19 cellular contexts compared by ENCODE assay signal in the genomic region with DNA sequence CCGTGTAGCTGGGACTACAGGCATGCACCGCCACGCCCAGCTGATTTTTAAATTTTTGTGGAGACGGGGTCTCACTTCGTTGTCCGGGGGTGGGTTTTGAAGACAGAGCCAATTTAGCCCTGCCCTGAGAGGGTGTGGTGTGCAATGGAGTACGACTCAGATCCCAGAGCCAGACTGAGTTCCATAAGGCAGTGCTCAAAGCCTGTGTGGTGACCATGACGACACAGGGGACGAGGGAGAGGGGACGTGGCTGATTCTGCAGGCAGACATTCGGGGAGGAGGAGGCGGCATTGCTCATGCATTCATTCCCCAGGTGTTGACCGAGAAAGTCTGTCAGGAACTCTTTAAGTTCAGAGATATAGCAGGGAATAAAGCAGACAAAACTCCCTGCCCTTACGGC.
DNase-seq lines count a peak whose midpoint lies in the region; ATAC-seq and TF ChIP-seq lines count a peak whose summit lies in the region.
"Had no signal": no experiment of that assay in that cellular context is flagged by ENCODE, and none has a peak within 500 bp of the region (broad histone marks: within the 10 kb centered on the region; RNA-seq: fewer than 3 reads in every experiment).

No MANE protein-coding gene starts in this region.

- DNase-seq in kidney glomerular epithelial cell (lab: John Stamatoyannopoulos, UW) (peak; percentile 14), progenitor cell of endocrine pancreas (ENCODE audit: low spot score, unreplicated experiment) (no peak), left colon (no peak), CD14-positive monocyte (ENCODE audit: low spot score) (no peak), upper lobe of right lung (no peak), glomerular visceral epithelial cell (ENCODE audit: extremely low spot score) (no peak)
- DNase-seq: activated CD4-positive, alpha-beta memory T cell treated with anti-CD3 and anti-CD28 coated beads for 36 hours; activated naive CD4-positive, alpha-beta T cell treated with anti-CD3 and anti-CD28 coated beads, Interleukin-2, amount 10 ng/mL, durations not matched to agents 7 days and 5 days; activated T-cell treated with anti-CD3 and anti-CD28 coated beads for 4 hours; CD8-positive, alpha-beta memory T cell; DMS53; H7; NCI-H524 treated with DMSO at 0.1 percent for 48 hours; right lobe of liver; stimulated activated CD4-positive, alpha-beta T cell treated with anti-CD3 and anti-CD28 coated beads, Interleukin-2, amount 100 ng/mL, for 24 hours; stimulated activated naive CD8-positive, alpha-beta T cell treated with anti-CD3 and anti-CD28 coated beads, Interleukin-15, Interleukin-2, amounts not matched to agents 100 U/mL and 50 U/mL, for 24 hours had no signal

- peaks cover 96% of the 10 kb centered on the region for H3K4me1 ChIP-seq in BLaER1
- peaks cover 95% of the 10 kb centered on the region for H3K4me1 ChIP-seq in Loucy (ENCODE audit: insufficient read depth, low read length, poor library complexity, severe bottlenecking)
- peaks cover 83% of the 10 kb centered on the region for H3K4me1 ChIP-seq in upper lobe of right lung

- H3K4me3 Mint-ChIP-seq in progenitor cell of endocrine pancreas (ENCODE audit: low read depth) (no peak overlapping the region), CD14-positive monocyte (no peak overlapping the region)
- H3K4me3 Mint-ChIP-seq: activated CD4-positive, alpha-beta memory T cell treated with anti-CD3 and anti-CD28 coated beads for 36 hours; CD8-positive, alpha-beta memory T cell had no signal

- H3K27me3 ChIP-seq in BLaER1, result no peaks in the 10 kb centered on the region
- no peaks in the 10 kb centered on the region for H3K27me3 ChIP-seq in Loucy (ENCODE audit: insufficient read depth, low read length, poor library complexity, severe bottlenecking)
- no peaks in the 10 kb centered on the region for H3K27me3 ChIP-seq in upper lobe of right lung
- H3K27me3 ChIP-seq: ascending aorta, right lobe of liver had no signal

- peaks cover 33% of the 10 kb centered on the region for H3K36me3 ChIP-seq in BLaER1
- peaks cover 63% of the 10 kb centered on the region; the same call in 1 of the 2 replicates for H3K36me3 ChIP-seq in Loucy (ENCODE audit: insufficient read depth, low read length)
- peaks cover 14% of the 10 kb centered on the region for H3K36me3 ChIP-seq in upper lobe of right lung

- H3K27ac ChIP-seq in BLaER1 (peak overlapping the region; percentile 99), upper lobe of right lung (no peak overlapping the region)
- H3K27ac ChIP-seq: right lobe of liver had no signal

- no peaks in the 10 kb centered on the region for H3K27me3 Mint-ChIP-seq in progenitor cell of endocrine pancreas
- H3K27me3 Mint-ChIP-seq in CD14-positive monocyte (ENCODE audit: low read depth in 3 of 3), result peaks cover 0 to 3% (median 0%) of the 10 kb centered on the region in 3 donors
- H3K27me3 Mint-ChIP-seq: activated CD4-positive, alpha-beta memory T cell treated with anti-CD3 and anti-CD28 coated beads for 36 hours; activated naive CD4-positive, alpha-beta T cell treated with anti-CD3 and anti-CD28 coated beads, Interleukin-2, amount 10 ng/mL, durations not matched to agents 7 days and 5 days had no signal

- peaks cover 21% of the 10 kb centered on the region for H3K36me3 Mint-ChIP-seq in progenitor cell of endocrine pancreas (ENCODE audit: insufficient read depth)
- peaks cover 55 to 62% of the 10 kb centered on the region in 2 donors for H3K36me3 Mint-ChIP-seq in CD14-positive monocyte
- H3K36me3 Mint-ChIP-seq: activated CD4-positive, alpha-beta memory T cell treated with anti-CD3 and anti-CD28 coated beads for 36 hours had no signal

- TF ChIP-seq CTCF in Loucy (conservative IDR thresholded peaks at IDR 0.05; ENCODE audit: low read length) (no peak), progenitor cell of endocrine pancreas (IDR thresholded peaks at IDR 0.05; ENCODE audit: unreplicated experiment) (no peak), CD14-positive monocyte (IDR thresholded peaks at IDR 0.05) (no peak), upper lobe of right lung (IDR thresholded peaks at IDR 0.05) (no peak)

- H3K4me1 Mint-ChIP-seq in progenitor cell of endocrine pancreas (ENCODE audit: low read depth), result peaks cover 49% of the 10 kb centered on the region
- H3K4me1 Mint-ChIP-seq in CD14-positive monocyte, result peaks cover 83% of the 10 kb centered on the region

- H3K9me3 ChIP-seq in BLaER1, result no peaks in the 10 kb centered on the region
- no peaks in the 10 kb centered on the region for H3K9me3 ChIP-seq in Loucy (ENCODE audit: insufficient read depth, low read depth, low read length)
- H3K9me3 ChIP-seq in upper lobe of right lung, result no peaks in the 10 kb centered on the region
- H3K9me3 ChIP-seq: ascending aorta, right lobe of liver had no signal

- H3K9ac ChIP-seq in BLaER1 (peak overlapping the region; percentile 90), Loucy (ENCODE audit: low read depth, low read length, poor library complexity, severe bottlenecking) (peak overlapping the region; percentile 99)

- peaks cover 6% of the 10 kb centered on the region; the same call in 1 of the 2 replicates for H3F3A ChIP-seq in Loucy (ENCODE audit: low read depth)

- H4K20me1 ChIP-seq in BLaER1 (no peaks in the 10 kb centered on the region), Loucy (ENCODE audit: insufficient read depth, low read length, poor library complexity, severe bottlenecking) (peaks cover 6% of the 10 kb centered on the region)

- 0 out of 2 replicates have a peak overlapping the region, but pooled peaks have one; percentile 17 for H3K4me3 ChIP-seq in BLaER1
- no peak overlapping the region for H3K4me3 ChIP-seq in Loucy (ENCODE audit: low read length, poor library complexity, severe bottlenecking)
- no peak overlapping the region for H3K4me3 ChIP-seq in upper lobe of right lung
- H3K4me3 ChIP-seq: ascending aorta, right lobe of liver had no signal

- peaks cover 95% of the 10 kb centered on the region for H3K79me2 ChIP-seq in Loucy (ENCODE audit: insufficient read depth, low read length)

- peak overlapping the region; percentile 49 for H3K27ac Mint-ChIP-seq in progenitor cell of endocrine pancreas
- H3K27ac Mint-ChIP-seq in CD14-positive monocyte, result peak overlapping the region in 1 of 7 donors; percentile 10
- H3K27ac Mint-ChIP-seq: activated CD4-positive, alpha-beta memory T cell treated with anti-CD3 and anti-CD28 coated beads for 36 hours had no signal

- H3K4me2 ChIP-seq in BLaER1 (peak overlapping the region; percentile 88), Loucy (ENCODE audit: low read depth, low read length, poor library complexity, severe bottlenecking) (no peak overlapping the region)

- H3K9me2 ChIP-seq in Loucy (replicated peaks; ENCODE audit: low read depth, low read length), result no peaks in the 10 kb centered on the region

- intact Hi-C loops in left colon (cut with DNase I, micrococcal nuclease) (no loop called here), CD14-positive monocyte (cut with micrococcal nuclease) (loop anchor here in 1 of 2 donors (5.0 kb wide), 1 partner anchor 69 kb away; no protein-coding TSS in a partner anchor), upper lobe of right lung (cut with DNase I) (no loop called here)

- no peaks in the 10 kb centered on the region for H3K9me3 Mint-ChIP-seq in progenitor cell of endocrine pancreas (ENCODE audit: low read depth)
- peaks cover 0 to 2% (median 0%) of the 10 kb centered on the region in 7 donors for H3K9me3 Mint-ChIP-seq in CD14-positive monocyte
- H3K9me3 Mint-ChIP-seq: activated CD4-positive, alpha-beta memory T cell treated with anti-CD3 and anti-CD28 coated beads for 36 hours; activated naive CD4-positive, alpha-beta T cell treated with anti-CD3 and anti-CD28 coated beads, Interleukin-2, amount 10 ng/mL, durations not matched to agents 7 days and 5 days; CD8-positive, alpha-beta memory T cell had no signal

- ATAC-seq in left colon (no peak), upper lobe of right lung (no peak)
- ATAC-seq: right lobe of liver; stimulated activated naive CD8-positive, alpha-beta T cell treated with anti-CD3 and anti-CD28 coated beads, Interleukin-15, Interleukin-2, amounts not matched to agents 100 U/mL and 50 U/mL, for 24 hours had no signal

- no peak overlapping the region for H2AFZ ChIP-seq in Loucy (ENCODE audit: low read length)
